In genomic region chrX:107711521-107712041, GRCh38 we compare ENCODE assay signal across 1 cellular context.
TF ChIP-seq lines count a peak whose summit lies in the region.

No MANE protein-coding gene starts in this region.

TF ChIP-seq in HepG2, 621 proteins besides CTCF, POLR2A, EP300 and RAD21 (continued from another document):
- TF ChIP-seq AKNA (CRISPR knock-in tag; IDR thresholded peaks at IDR 0.05; ENCODE audit: borderline replicate concordance) = no peak
- no peak for TF ChIP-seq SP5 (CRISPR knock-in tag; IDR thresholded peaks at IDR 0.05; ENCODE audit: borderline replicate concordance, low read depth)
- no peak for TF ChIP-seq NFRKB (IDR thresholded peaks at IDR 0.05)
- TF ChIP-seq ZNF275 (CRISPR knock-in tag; IDR thresholded peaks at IDR 0.05; ENCODE audit: borderline replicate concordance) = no peak
- no peak for TF ChIP-seq TRAFD1 (CRISPR knock-in tag; IDR thresholded peaks at IDR 0.05; ENCODE audit: borderline replicate concordance)
- no peak for TF ChIP-seq NR2F2 (IDR thresholded peaks at IDR 0.05; ENCODE audit: borderline replicate concordance, low read depth)
- TF ChIP-seq ZNF441 (CRISPR knock-in tag; IDR thresholded peaks at IDR 0.05; ENCODE audit: borderline replicate concordance) = no peak
- no peak for TF ChIP-seq MAX (IDR thresholded peaks at IDR 0.05)
- no peak for TF ChIP-seq PLSCR1 (CRISPR knock-in tag; IDR thresholded peaks at IDR 0.05; ENCODE audit: borderline replicate concordance)
- TF ChIP-seq STAG1 (CRISPR knock-in tag; IDR thresholded peaks at IDR 0.05) = no peak
- TF ChIP-seq ZBTB1 (CRISPR knock-in tag; IDR thresholded peaks at IDR 0.05; ENCODE audit: borderline replicate concordance) = no peak
TF ChIP-seq in HepG2: peak in this region for 0.
